In genomic region chr17:17745476-17746455, GRCh38 we compare ENCODE assay signal across 1 cellular context.
TF ChIP-seq lines count a peak whose summit lies in the region.

No MANE protein-coding gene starts in this region.

TF ChIP-seq in GM23338, 12 proteins besides CTCF, POLR2A, EP300 and RAD21 (continued from another document):
- TF ChIP-seq EZH2phosphoT487 (IDR thresholded peaks at IDR 0.05; ENCODE audit: unreplicated experiment), result no peak
- TF ChIP-seq ZNF114 (CRISPR knock-in tag; IDR thresholded peaks at IDR 0.05), result no peak
- no peak for TF ChIP-seq CREB1 (CRISPR knock-in tag; IDR thresholded peaks at IDR 0.05; ENCODE audit: low read depth)
- no peak for TF ChIP-seq ETS1 (IDR thresholded peaks at IDR 0.05)
- no peak for TF ChIP-seq REST (IDR thresholded peaks at IDR 0.05; ENCODE audit: unreplicated experiment)
TF ChIP-seq in GM23338: peak in this region for 0.
